Comparison of ENCODE assay signal across 29 cellular contexts in the genomic region with DNA sequence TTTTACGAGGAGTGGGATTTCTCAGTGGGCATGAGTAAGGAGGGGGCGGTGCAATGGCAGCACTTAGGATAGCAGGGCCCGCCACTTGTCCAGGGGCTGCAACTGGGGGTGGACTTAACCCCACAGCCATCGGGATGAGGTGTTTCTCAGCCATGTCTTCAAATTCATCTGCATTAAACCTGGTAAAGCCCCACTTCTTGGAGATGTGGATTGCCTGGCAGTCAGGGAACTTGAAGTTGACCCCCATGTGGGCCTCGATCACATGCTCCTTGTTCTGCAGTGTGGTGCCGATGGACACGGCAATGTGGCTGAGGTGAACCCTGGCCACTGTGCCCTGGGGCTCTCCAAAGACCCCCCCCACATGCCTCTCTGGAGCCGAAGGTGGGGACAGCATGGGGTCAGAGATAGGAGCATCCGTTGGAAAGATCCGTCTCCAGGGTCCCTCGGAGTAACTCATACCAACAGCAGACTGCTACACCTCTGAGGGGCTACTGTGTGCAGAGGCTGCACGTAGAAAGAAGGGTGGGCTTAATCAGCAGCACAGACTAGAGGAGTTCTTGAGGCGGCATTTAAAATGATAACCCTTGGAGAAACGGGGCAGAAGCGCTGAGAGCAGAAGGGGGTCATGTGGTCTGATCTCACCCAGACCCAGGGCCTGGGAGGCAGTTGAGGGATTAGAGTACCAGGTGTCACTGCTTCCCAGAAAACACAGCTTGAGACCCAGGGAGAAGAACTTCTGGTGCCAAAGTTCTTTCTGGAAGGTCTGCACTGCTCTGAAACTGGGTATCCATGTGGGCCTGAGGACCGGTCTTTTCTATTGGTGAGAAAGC.
"Had no signal": no experiment of that assay in that cellular context is flagged by ENCODE, and none has a peak within 500 bp of the region (broad histone marks: within the 10 kb centered on the region; RNA-seq: fewer than 3 reads in every experiment).

No MANE protein-coding gene starts in this region.

- H3K27ac Mint-ChIP-seq: activated CD4-positive, alpha-beta T cell treated with anti-CD3 and anti-CD28 coated beads, Interleukin-2, amount 10 ng/mL, durations not matched to agents 7 days and 5 days; activated CD8-positive, alpha-beta T cell treated with anti-CD3 and anti-CD28 coated beads for 36 hours; activated naive CD8-positive, alpha-beta T cell; activated T-helper 2 cell treated with anti-CD3 and anti-CD28 coated beads, Interferon-gamma antibody, Interleukin-2, Interleukin-4, amounts not matched to agents 10 μg/mL and 5 μg/mL and 100 μg/mL, durations not matched to agents 14 hours and 24 hours and 36 hours; effector memory CD8-positive, alpha-beta T cell; stimulated activated effector memory CD8-positive, alpha-beta T cell treated with anti-CD3 and anti-CD28 coated beads, Interleukin-12 subunit alpha, Interleukin-12 subunit beta, amount 100 ng/mL, for 72 hours had no signal

- FAIRE-seq: endothelial cell of umbilical vein, pancreas had no signal

- DNase-seq: activated CD4-positive, alpha-beta T cell treated with anti-CD3 and anti-CD28 coated beads, Interleukin-2, amount 10 ng/mL, durations not matched to agents 7 days and 5 days; activated CD4-positive, CD25-positive, alpha-beta regulatory T cell treated with anti-CD3 and anti-CD28 coated beads, Interleukin-2, amount 50 U/mL, for 72 hours; activated CD8-positive, alpha-beta T cell treated with anti-CD3 and anti-CD28 coated beads for 36 hours; activated naive CD4-positive, alpha-beta T cell; activated T-cell treated with anti-CD3 and anti-CD28 coated beads, Interleukin-2, amount 50 U/mL, for 4 hours; adrenal gland; brain microvascular endothelial cell; central memory CD4-positive, alpha-beta T cell; effector memory CD8-positive, alpha-beta T cell; foreskin melanocyte; hippocampal formation; mesendoderm; mucosa of descending colon; pancreas; right cardiac atrium; stimulated activated CD4-positive, alpha-beta T cell treated with anti-CD3 and anti-CD28 coated beads, Interleukin-1b, Interleukin-23, amount 100 ng/mL, for 48 hours; stomach had no signal

- H3K36me3 Mint-ChIP-seq: activated naive CD8-positive, alpha-beta T cell; stimulated activated effector memory CD8-positive, alpha-beta T cell treated with anti-CD3 and anti-CD28 coated beads, Interleukin-12 subunit alpha, Interleukin-12 subunit beta, amount 100 ng/mL, for 72 hours had no signal

- H3K36me3 ChIP-seq: adrenal gland, ascending aorta, brain microvascular endothelial cell, pancreas, stomach, suprapubic skin, tibial nerve had no signal

- H3K4me3 Mint-ChIP-seq: activated CD4-positive, alpha-beta T cell treated with anti-CD3 and anti-CD28 coated beads, Interleukin-2, amount 10 ng/mL, durations not matched to agents 7 days and 5 days; activated CD8-positive, alpha-beta T cell treated with anti-CD3 and anti-CD28 coated beads for 36 hours; activated naive CD8-positive, alpha-beta T cell; activated T-cell treated with anti-CD3 and anti-CD28 coated beads, Interleukin-2, amount 50 U/mL, for 4 hours; effector memory CD8-positive, alpha-beta T cell; stimulated activated effector memory CD8-positive, alpha-beta T cell treated with anti-CD3 and anti-CD28 coated beads, Interleukin-12 subunit alpha, Interleukin-12 subunit beta, amount 100 ng/mL, for 72 hours had no signal

- H3K9me3 ChIP-seq: adrenal gland, ascending aorta, mucosa of descending colon, pancreas, psoas muscle, stomach, suprapubic skin, tibial nerve had no signal

- H3K27ac ChIP-seq: adrenal gland, ascending aorta, brain microvascular endothelial cell, pancreas, psoas muscle, stomach, suprapubic skin, tibial nerve, VCaP had no signal

- H3K4me1 ChIP-seq: adrenal gland, ascending aorta, pancreas, psoas muscle, stomach had no signal

- H3K27me3 ChIP-seq: ascending aorta, brain microvascular endothelial cell, pancreas, suprapubic skin, tibial nerve had no signal

- ATAC-seq: activated CD8-positive, alpha-beta T cell treated with anti-CD3 and anti-CD28 coated beads for 36 hours; activated T-cell treated with anti-CD3 and anti-CD28 coated beads, Interleukin-2, amount 50 U/mL, for 4 hours; effector memory CD8-positive, alpha-beta T cell; esophagus mucosa; right cardiac atrium; SK-N-SH treated with all-trans-retinoic acid at 6 μM for 48 hours; stimulated activated effector memory CD8-positive, alpha-beta T cell treated with anti-CD3 and anti-CD28 coated beads, Interleukin-12 subunit alpha, Interleukin-12 subunit beta, amount 100 ng/mL, for 72 hours had no signal

- H3K9me3 Mint-ChIP-seq: activated CD4-positive, alpha-beta T cell treated with anti-CD3 and anti-CD28 coated beads, Interleukin-2, amount 10 ng/mL, durations not matched to agents 7 days and 5 days; activated T-cell treated with anti-CD3 and anti-CD28 coated beads, Interleukin-2, amount 50 U/mL, for 4 hours; activated T-helper 2 cell treated with anti-CD3 and anti-CD28 coated beads, Interferon-gamma antibody, Interleukin-2, Interleukin-4, amounts not matched to agents 10 μg/mL and 5 μg/mL and 100 μg/mL, durations not matched to agents 14 hours and 24 hours and 36 hours; effector memory CD8-positive, alpha-beta T cell; stimulated activated effector memory CD8-positive, alpha-beta T cell treated with anti-CD3 and anti-CD28 coated beads, Interleukin-12 subunit alpha, Interleukin-12 subunit beta, amount 100 ng/mL, for 72 hours had no signal

- H3K4me3 ChIP-seq: adrenal gland, ascending aorta, mucosa of descending colon, pancreas, psoas muscle, skin epidermis, stomach, suprapubic skin, tibial nerve had no signal
